In genomic region chr15:50506121-50506520, GRCh38 we compare ENCODE assay signal across 21 cellular contexts. TPM values are rescaled to one million over a fixed set of nuclear protein-coding genes. Genes with fewer than 3 reads are reported as not detected.
DNase-seq lines count a peak whose midpoint lies in the region; ATAC-seq and TF ChIP-seq lines count a peak whose summit lies in the region.
"Had no signal": no experiment of that assay in that cellular context is flagged by ENCODE, and none has a peak within 500 bp of the region (broad histone marks: within the 10 kb centered on the region; RNA-seq: fewer than 3 reads in every experiment).

No MANE protein-coding gene starts in this region.

- H3K36me3 ChIP-seq in RWPE2 (ENCODE audit: low read depth) (peaks cover 10% of the 10 kb centered on the region; the same call in 1 of the 2 replicates), mesenchymal stem cell (ENCODE audit: control insufficient read depth in 1 of 2, insufficient read depth in 2 of 2, low read depth in 1 of 2, low read length in 2 of 2) (peaks cover 12 to 29% of the 10 kb centered on the region in 2 experiments)

- H3K4me1 ChIP-seq in RWPE2 (ENCODE audit: insufficient read depth, poor library complexity, severe bottlenecking) (no peaks in the 10 kb centered on the region), mesenchymal stem cell (ENCODE audit: control insufficient read depth, insufficient read depth, low read depth, low read length) (peaks cover 3% of the 10 kb centered on the region)

- no peaks in the 10 kb centered on the region for H3K27me3 ChIP-seq in RWPE2 (ENCODE audit: insufficient read depth, poor library complexity, severe bottlenecking)
- H3K27me3 ChIP-seq in mesenchymal stem cell (ENCODE audit: control insufficient read depth in 1 of 2, insufficient read depth in 1 of 2, low read length in 2 of 2): no peaks in the 10 kb centered on the region

- no peak overlapping the region for H3K9ac ChIP-seq in mesenchymal stem cell (ENCODE audit: low read length)

- no peaks in the 10 kb centered on the region for H3K4me1 Mint-ChIP-seq in activated T-cell treated with anti-CD3 and anti-CD28 coated beads, Interleukin-2, amount 50 U/mL, for 72 hours (ENCODE audit: low read depth)
- H3K4me1 Mint-ChIP-seq: activated naive CD8-positive, alpha-beta T cell treated with anti-CD3 and anti-CD28 coated beads, Interleukin-2, amount 50 U/mL, for 24 hours had no signal

- H4K91ac ChIP-seq in mesenchymal stem cell (ENCODE audit: low read length): no peak overlapping the region

- peak overlapping the region; percentile 10 for H2AFZ ChIP-seq in mesenchymal stem cell (ENCODE audit: low read depth, low read length)
- H2AFZ ChIP-seq: PC-9 had no signal

- no peaks in the 10 kb centered on the region for H3K27me3 Mint-ChIP-seq in activated T-cell treated with anti-CD3 and anti-CD28 coated beads, Interleukin-2, amount 50 U/mL, for 72 hours (ENCODE audit: low read depth)
- H3K27me3 Mint-ChIP-seq: activated naive CD8-positive, alpha-beta T cell treated with anti-CD3 and anti-CD28 coated beads, Interleukin-2, amount 50 U/mL, for 24 hours; effector memory CD8-positive, alpha-beta T cell had no signal

- H2BK120ac ChIP-seq in mesenchymal stem cell (ENCODE audit: low read depth, low read length): no peak overlapping the region

- H3K4me3 ChIP-seq in RWPE2 (ENCODE audit: severe bottlenecking): no peak overlapping the region
- no peak overlapping the region for H3K4me3 ChIP-seq in mesenchymal stem cell (ENCODE audit: insufficient read depth in 1 of 2, low read depth in 1 of 2, low read length in 2 of 2)
- H3K4me3 ChIP-seq: PC-9 had no signal

- H3K23ac ChIP-seq in mesenchymal stem cell (ENCODE audit: low read length in 2 of 2): no peak overlapping the region

- H3K14ac ChIP-seq in mesenchymal stem cell (ENCODE audit: low read length in 2 of 2): no peak overlapping the region

- no peak overlapping the region for H3K4me3 Mint-ChIP-seq in activated T-cell treated with anti-CD3 and anti-CD28 coated beads, Interleukin-2, amount 50 U/mL, for 72 hours
- H3K4me3 Mint-ChIP-seq: activated naive CD8-positive, alpha-beta T cell treated with anti-CD3 and anti-CD28 coated beads, Interleukin-2, amount 50 U/mL, for 24 hours; effector memory CD8-positive, alpha-beta T cell had no signal

- H3K27ac ChIP-seq in RWPE2 (ENCODE audit: poor library complexity, severe bottlenecking) (no peak overlapping the region), mesenchymal stem cell (ENCODE audit: low read length, poor library complexity, severe bottlenecking) (no peak overlapping the region)
- H3K27ac ChIP-seq: PC-9 had no signal

- H3K9me3 Mint-ChIP-seq in activated T-cell treated with anti-CD3 and anti-CD28 coated beads, Interleukin-2, amount 50 U/mL, for 72 hours: no peaks in the 10 kb centered on the region
- H3K9me3 Mint-ChIP-seq: activated naive CD8-positive, alpha-beta T cell treated with anti-CD3 and anti-CD28 coated beads, Interleukin-2, amount 50 U/mL, for 24 hours; effector memory CD8-positive, alpha-beta T cell had no signal

- H2BK15ac ChIP-seq in mesenchymal stem cell (ENCODE audit: low read depth, poor library complexity, severe bottlenecking): no peak overlapping the region

- H3K9me3 ChIP-seq in RWPE2 (ENCODE audit: severe bottlenecking): no peaks in the 10 kb centered on the region
- H3K9me3 ChIP-seq in mesenchymal stem cell (ENCODE audit: control insufficient read depth, low read length): no peaks in the 10 kb centered on the region

- WGBS in mesenchymal stem cell: 93% methylated on average over 8 of the region's 8 CpGs

- H2BK5ac ChIP-seq in mesenchymal stem cell (ENCODE audit: low read depth, low read length, poor library complexity, severe bottlenecking): no peak overlapping the region

- TF ChIP-seq CTCF in RWPE2 (IDR thresholded peaks at IDR 0.05; ENCODE audit: poor library complexity, severe bottlenecking): no peak

- no peak overlapping the region for H3K27ac Mint-ChIP-seq in activated T-cell treated with anti-CD3 and anti-CD28 coated beads, Interleukin-2, amount 50 U/mL, for 72 hours
- H3K27ac Mint-ChIP-seq: activated naive CD8-positive, alpha-beta T cell treated with anti-CD3 and anti-CD28 coated beads, Interleukin-2, amount 50 U/mL, for 24 hours; effector memory CD8-positive, alpha-beta T cell had no signal

- H3K18ac ChIP-seq in mesenchymal stem cell (ENCODE audit: low read depth in 1 of 2, low read length in 2 of 2): no peak overlapping the region

- H2AK5ac ChIP-seq in mesenchymal stem cell (ENCODE audit: low read length, severe bottlenecking): no peak overlapping the region

- H3K36me3 Mint-ChIP-seq in activated T-cell treated with anti-CD3 and anti-CD28 coated beads, Interleukin-2, amount 50 U/mL, for 72 hours (ENCODE audit: insufficient read depth in 2 of 2): peaks cover 0 to 2% of the 10 kb centered on the region in 2 donors

- no peak overlapping the region for H2BK12ac ChIP-seq in mesenchymal stem cell (ENCODE audit: low read length in 2 of 2)

- DNase-seq in RWPE2 (ENCODE audit: low spot score): no peak
- DNase-seq in fibroblast of gingiva (ENCODE audit: low read depth): peak; percentile 9
- DNase-seq in mesenchymal stem cell: no peak
- no peak for DNase-seq in SKM-1 treated with dmso at 0.1 percent for 144 hours (lab: John Stamatoyannopoulos, UW; ENCODE audit: unreplicated experiment)
- DNase-seq in activated T-cell treated with anti-CD3 and anti-CD28 coated beads, Interleukin-2, amount 50 U/mL, for 72 hours: no peak
- DNase-seq: activated CD4-positive, alpha-beta T cell treated with anti-CD3 and anti-CD28 coated beads for 4 hours; activated naive CD8-positive, alpha-beta T cell treated with anti-CD3 and anti-CD28 coated beads, Interleukin-2, amount 50 U/mL, for 24 hours; effector memory CD8-positive, alpha-beta T cell; Kasumi-1; NCI-H1092 treated with DMSO at 0.1 percent for 48 hours; NCI-H2107; NCI-H82; occipital lobe; PC-9; stimulated activated CD4-positive, alpha-beta T cell treated with anti-CD3 and anti-CD28 coated beads, Interleukin-4, amount 100 ng/mL, for 1 hour; substantia nigra had no signal

- ATAC-seq in RWPE2 (ENCODE audit: low read depth): peak; percentile 22; the same call in 1 of the 3 replicates
- ATAC-seq in GM18867 (IDR thresholded peaks at IDR 0.05; ENCODE audit: unreplicated experiment): no peak
- ATAC-seq in activated T-cell treated with anti-CD3 and anti-CD28 coated beads, Interleukin-2, amount 50 U/mL, for 72 hours (replicated peaks in 1 of 2): no peak
- ATAC-seq in GM19023 (IDR thresholded peaks at IDR 0.05; ENCODE audit: unreplicated experiment): no peak
- ATAC-seq: activated naive CD8-positive, alpha-beta T cell treated with anti-CD3 and anti-CD28 coated beads, Interleukin-2, amount 50 U/mL, for 24 hours; effector memory CD8-positive, alpha-beta T cell had no signal

- H4K8ac ChIP-seq in mesenchymal stem cell (ENCODE audit: low read length): no peak overlapping the region

- H3K4me2 ChIP-seq in mesenchymal stem cell (ENCODE audit: low read length, poor library complexity, severe bottlenecking): no peak overlapping the region
- H3K4me2 ChIP-seq: PC-9 had no signal

- H3K4ac ChIP-seq in mesenchymal stem cell (ENCODE audit: low read depth in 1 of 2, low read length in 2 of 2): no peak overlapping the region

- H3K79me1 ChIP-seq in mesenchymal stem cell (replicated peaks; ENCODE audit: low read length, poor library complexity, severe bottlenecking): no peaks in the 10 kb centered on the region

RNA-seq across cellular contexts. Expression of gene USP50, which starts 40.3 kb away (rescaled TPM):
- not detected for polyA plus RNA-seq in mesenchymal stem cell (2013, experiment 1 of 2)
- polyA plus RNA-seq in mesenchymal stem cell (2013, experiment 2 of 2): 0.08 TPM
- not detected for total RNA-seq in activated T-cell treated with anti-CD3 and anti-CD28 coated beads, Interleukin-2, amount 50 U/mL, for 72 hours
- total RNA-seq: HT-29, PC-9, SK-MEL-5 had no signal
- polyA plus RNA-seq: BJ had no signal
